In genomic region chr5:32076699-32077695, GRCh38 we compare ENCODE assay signal across 8 cellular contexts.
DNase-seq lines count a peak whose midpoint lies in the region; ATAC-seq, FAIRE-seq and TF ChIP-seq lines count a peak whose summit lies in the region.

No MANE protein-coding gene starts in this region.

- POLR2A ChIA-PET in OCI-LY7 (lab: Charles Lee) (interaction anchor here (0.6 to 0.8 kb wide), 2 partner anchors 228 to 263 kb away, joined by 3 read pairs; no protein-coding TSS in a partner anchor), K562 (lab: Yijun Ruan, JAX) (interaction anchor here (0.5 kb wide), 1 partner anchor 949 kb away, joined by 3 read pairs; no protein-coding TSS in a partner anchor)

- BruUV-seq in OCI-LY7 (replicated peaks; lab: Mats Ljungman, UMichigan) (no TSS peak), K562 (replicated peaks; lab: Mats Ljungman, UMichigan) (no TSS peak)

- H3K9me1 ChIP-seq in K562 (ENCODE audit: control insufficient read depth, insufficient read depth, low read length): no peaks in the 10 kb centered on the region

- FAIRE-seq in K562 (lab: Jason Lieb, UNC): peak; percentile 86

- H3K9me3 ChIP-seq in OCI-LY7 (ENCODE audit: low read length) (no peaks in the 10 kb centered on the region), K562 (replicated peaks; ENCODE audit: control insufficient read depth, insufficient read depth, low read depth, low read length) (no peaks in the 10 kb centered on the region)

- intact Hi-C loops in OCI-LY7 (cut with micrococcal nuclease; ENCODE audit: unreplicated experiment) (loop anchor here (1.0 to 5.0 kb wide), 5 partner anchors 62 to 495 kb away; no protein-coding TSS in a partner anchor), K562 (cut with micrococcal nuclease) (loop anchor here (1.0 to 2.0 kb wide), 3 partner anchors 148 to 494 kb away; no protein-coding TSS in a partner anchor)

- peaks cover 19% of the 10 kb centered on the region for H3K36me3 ChIP-seq in OCI-LY7 (ENCODE audit: insufficient read depth, low read length)
- no peaks in the 10 kb centered on the region for H3K36me3 ChIP-seq in K562 (ENCODE audit: control insufficient read depth, insufficient read depth, low read length)

- DNase-seq in activated CD4-positive, alpha-beta T cell treated with anti-CD3 and anti-CD28 coated beads for 24 hours (ENCODE audit: low read depth in 2 of 2): peak; percentile 5 to 15
- DNase-seq in activated CD4-positive, alpha-beta T cell treated with anti-CD3 and anti-CD28 coated beads for 1 hour: no peak
- peak; percentile 67 for DNase-seq in HT1080 (ENCODE audit: low read depth)
- DNase-seq in OCI-LY7 (ENCODE audit: low spot score): peak; percentile 68
- peak; percentile 42 to 64 (median 44) for DNase-seq in K562 (ENCODE audit: extremely low read depth in 1 of 4, low spot score in 3 of 4)
- DNase-seq in iris pigment epithelial cell (ENCODE audit: low read depth): peak; percentile 63
- peak; percentile 52 for DNase-seq in stimulated activated CD8-positive, alpha-beta memory T cell treated with anti-CD3 and anti-CD28 coated beads, Interleukin-4, amount 100 ng/mL, for 48 hours
- DNase-seq in effector CD4-positive, alpha-beta T cell: no peak

- peak; percentile 67 to 89 for TF ChIP-seq RAD21 in K562 (CRISPR knock-in tag; conservative IDR thresholded peaks at IDR 0.05 in 1 of 2, IDR thresholded peaks at IDR 0.05 in 1 of 2)

- H4K20me1 ChIP-seq in OCI-LY7 (ENCODE audit: insufficient read depth, low read length): no peaks in the 10 kb centered on the region
- no peaks in the 10 kb centered on the region; the same call in 1 of the 2 replicates for H4K20me1 ChIP-seq in K562 (replicated peaks; ENCODE audit: control insufficient read depth, insufficient read depth, low read length)

- TF ChIP-seq EP300 in K562 (IDR thresholded peaks at IDR 0.05; ENCODE audit: low read length): no peak

- 0% methylated on average over 4 of the region's 4 CpGs for WGBS in K562 (ENCODE audit: insufficient coverage, low coverage, missing lambda C conversion rate)

- H3K9me2 ChIP-seq in OCI-LY7 (ENCODE audit: insufficient read depth, low read length): no peaks in the 10 kb centered on the region

- H3K9ac ChIP-seq in K562 (ENCODE audit: insufficient read depth in 1 of 2, low read depth in 2 of 2, low read length in 2 of 2): no peak overlapping the region

- peak; percentile 74 for ATAC-seq in K562

- H3K27ac ChIP-seq in OCI-LY7 (ENCODE audit: low read depth, low read length, poor library complexity, severe bottlenecking) (no peak overlapping the region), K562 (ENCODE audit: extremely low read depth, low read depth, low read length) (no peak overlapping the region)

- H3K4me3 ChIP-seq in OCI-LY7 (ENCODE audit: low read depth, low read length, poor library complexity, severe bottlenecking) (no peak overlapping the region), K562 (no peak overlapping the region)

- peak; percentile 99 for TF ChIP-seq CTCF in OCI-LY7 (conservative IDR thresholded peaks at IDR 0.05; ENCODE audit: low read length)
- peak; percentile 69 to 86 (median 72); a peak in 5 of 6 replicates for TF ChIP-seq CTCF in K562 (IDR thresholded peaks at IDR 0.05 in 2 of 3, conservative IDR thresholded peaks at IDR 0.05 in 1 of 3; ENCODE audit: insufficient read depth in 2 of 3, low read depth in 1 of 3, low read length in 3 of 3)

- in situ Hi-C loops in K562 (cut with MboI): no loop called here

- H3K27me3 ChIP-seq in K562 (ENCODE audit: control insufficient read depth in 2 of 2, insufficient read depth in 2 of 2, low read length in 2 of 2): peaks cover 3 to 32% of the 10 kb centered on the region in 2 experiments; a peak in 3 of 5 replicates

- H3K4me2 ChIP-seq in OCI-LY7 (ENCODE audit: low read length) (no peak overlapping the region), K562 (ENCODE audit: insufficient read depth, low read length) (no peak overlapping the region)

- H3K79me2 ChIP-seq in OCI-LY7 (ENCODE audit: insufficient read depth, low read depth, low read length) (no peaks in the 10 kb centered on the region), K562 (ENCODE audit: control insufficient read depth, insufficient read depth, low read length) (no peaks in the 10 kb centered on the region)

- H3K4me1 ChIP-seq in OCI-LY7 (ENCODE audit: insufficient read depth, low read length, poor library complexity, severe bottlenecking) (no peaks in the 10 kb centered on the region), K562 (replicated peaks in 1 of 2; ENCODE audit: control insufficient read depth in 2 of 2, insufficient read depth in 2 of 2, low read length in 2 of 2) (no peaks in the 10 kb centered on the region)

- CTCF ChIA-PET in OCI-LY7 (lab: Charles Lee; ENCODE audit: unreplicated experiment): interaction anchor here (0.7 to 1.4 kb wide), 4 partner anchors 14 to 252 kb away, joined by 3 to 7 read pairs (median 4); no protein-coding TSS in a partner anchor
- CTCF ChIA-PET in K562 (lab: Yijun Ruan, JAX; ENCODE audit: low intra/inter-chr PET ratio): interaction anchor here (0.7 to 1.2 kb wide), 2 partner anchors 120 to 495 kb away, joined by 3 to 6 read pairs; no protein-coding TSS in a partner anchor

- no peak for TF ChIP-seq POLR2A in K562 (conservative IDR thresholded peaks at IDR 0.05)

- H2AFZ ChIP-seq in OCI-LY7 (ENCODE audit: low read length) (no peak overlapping the region), K562 (ENCODE audit: low read depth, low read length) (no peak overlapping the region)

TF ChIP-seq in K562, 482 proteins besides CTCF, POLR2A, EP300 and RAD21 (continues in another document):
- TF ChIP-seq TEAD2 (tag; IDR thresholded peaks at IDR 0.05): no peak
- no peak for TF ChIP-seq DIDO1 (tag; IDR thresholded peaks at IDR 0.05; ENCODE audit: low read depth)
- no peak for TF ChIP-seq ZNF695 (CRISPR knock-in tag; IDR thresholded peaks at IDR 0.05)
- TF ChIP-seq STAT5B (CRISPR knock-in tag; IDR thresholded peaks at IDR 0.05): no peak
- no peak for TF ChIP-seq FOXJ2 (tag; IDR thresholded peaks at IDR 0.05)
- no peak for TF ChIP-seq STAG1 (CRISPR knock-in tag; IDR thresholded peaks at IDR 0.05; ENCODE audit: borderline replicate concordance)
- TF ChIP-seq ARID3A (IDR thresholded peaks at IDR 0.05; ENCODE audit: borderline replicate concordance, low read depth, low read length): peak; percentile 64; the same call in 1 of the 2 replicates
- no peak for TF ChIP-seq PBX2 (CRISPR knock-in tag; IDR thresholded peaks at IDR 0.05; ENCODE audit: low read depth)
- TF ChIP-seq PBX2 (tag; conservative IDR thresholded peaks at IDR 0.05; ENCODE audit: low read depth): peak; percentile 83
- no peak for TF ChIP-seq THRA (IDR thresholded peaks at IDR 0.05)
- TF ChIP-seq POLR2H (tag; IDR thresholded peaks at IDR 0.05; ENCODE audit: low read depth): 0 out of 2 replicates have a peak, but pooled peaks have one; percentile 17

Comparison
In these comparisons a context has a peak if more than half of its experiments do, and no peak if none do; other contexts are left out.
1. DNase-seq: peak in activated CD4-positive, alpha-beta T cell treated with anti-CD3 and anti-CD28 coated beads for 24 hours (2 of 2), HT1080 (single experiment), OCI-LY7 (single experiment), K562 (4 of 4), iris pigment epithelial cell (single experiment) and stimulated activated CD8-positive, alpha-beta memory T cell treated with anti-CD3 and anti-CD28 coated beads, Interleukin-4, amount 100 ng/mL, for 48 hours (single experiment); none in activated CD4-positive, alpha-beta T cell treated with anti-CD3 and anti-CD28 coated beads for 1 hour (single experiment) and effector CD4-positive, alpha-beta T cell (single experiment).